11 cellular contexts compared by ENCODE assay signal in genomic region chr4:173517781-173518371, GRCh38. TPM values are rescaled to one million over a fixed set of nuclear protein-coding genes. Genes with fewer than 3 reads are reported as not detected.
DNase-seq lines count a peak whose midpoint lies in the region; ATAC-seq and TF ChIP-seq lines count a peak whose summit lies in the region.
"Had no signal": no experiment of that assay in that cellular context is flagged by ENCODE, and none has a peak within 500 bp of the region (broad histone marks: within the 10 kb centered on the region; RNA-seq: fewer than 3 reads in every experiment).

No MANE protein-coding gene starts in this region.

- H3F3A ChIP-seq in neural progenitor cell (ENCODE audit: low read depth) = peaks cover 31% of the 10 kb centered on the region

- H3K27me3 ChIP-seq in BE2C (no peaks in the 10 kb centered on the region), heart left ventricle (peaks cover 0 to 94% (median 5%) of the 10 kb centered on the region in 9 donors), neural progenitor cell (peaks cover 100% of the 10 kb centered on the region)

- H3K4me1 Mint-ChIP-seq in WTC11 = peaks cover 43% of the 10 kb centered on the region
- H3K4me1 Mint-ChIP-seq in neural progenitor cell = peaks cover 17% of the 10 kb centered on the region
- H3K4me1 Mint-ChIP-seq in activated CD8-positive, alpha-beta memory T cell treated with anti-CD3 and anti-CD28 coated beads, Interleukin-2, amount 10 ng/mL, durations not matched to agents 7 days and 5 days = peaks cover 6% of the 10 kb centered on the region
- H3K4me1 Mint-ChIP-seq: activated T-helper 17 cell treated with anti-CD3 and anti-CD28 coated beads, Interleukin-2, amount 50 U/mL, for 72 hours had no signal

- H3K9me3 Mint-ChIP-seq in WTC11 (no peaks in the 10 kb centered on the region), neural progenitor cell (peaks cover 10% of the 10 kb centered on the region)
- H3K9me3 Mint-ChIP-seq in activated CD8-positive, alpha-beta memory T cell treated with anti-CD3 and anti-CD28 coated beads, Interleukin-2, amount 10 ng/mL, durations not matched to agents 7 days and 5 days (ENCODE audit: low read depth) = no peaks in the 10 kb centered on the region
- H3K9me3 Mint-ChIP-seq: activated T-helper 17 cell treated with anti-CD3 and anti-CD28 coated beads, Interleukin-2, amount 50 U/mL, for 72 hours had no signal

- intact Hi-C loops in heart left ventricle (cut with DNase I) = no loop called here

- peak; percentile 69 for DNase-seq in BE2C
- DNase-seq in WTC11 (ENCODE audit: low spot score) = peak; percentile 72
- DNase-seq in heart left ventricle = peak; percentile 54 to 79 (median 72)
- DNase-seq in neural progenitor cell (ENCODE audit: low spot score) = peak; percentile 88
- DNase-seq in stimulated activated CD8-positive, alpha-beta memory T cell treated with anti-CD3 and anti-CD28 coated beads, Interleukin-4, amount 100 ng/mL, for 48 hours = no peak
- no peak for DNase-seq in activated CD8-positive, alpha-beta memory T cell treated with anti-CD3 and anti-CD28 coated beads, Interleukin-2, amount 10 ng/mL, durations not matched to agents 7 days and 5 days
- DNase-seq: NCI-H2171 had no signal

- H3K27ac ChIP-seq in heart left ventricle = peak overlapping the region; percentile 59 to 99 (median 94)
- H3K27ac ChIP-seq in neural progenitor cell = no peak overlapping the region

- WGBS in heart left ventricle, 4 donors = 13 to 21% (median 16%) methylated on average over 18 to 24 of the region's 24 CpGs

- H3K9ac ChIP-seq in neural progenitor cell = no peak overlapping the region

- POLR2A ChIA-PET in WTC11 (lab: Charles Lee) = interaction anchor here (1.0 to 1.6 kb wide), 3 partner anchors 9 to 12 kb away, joined by 5 to 7 read pairs (median 7); partner anchors contain the start of gene HAND2

- H3K27me3 Mint-ChIP-seq in WTC11 (ENCODE audit: low read depth) = peaks cover 100% of the 10 kb centered on the region
- H3K27me3 Mint-ChIP-seq in neural progenitor cell (ENCODE audit: insufficient read depth, low read depth) = peaks cover 97% of the 10 kb centered on the region
- H3K27me3 Mint-ChIP-seq in activated CD8-positive, alpha-beta memory T cell treated with anti-CD3 and anti-CD28 coated beads, Interleukin-2, amount 10 ng/mL, durations not matched to agents 7 days and 5 days = peaks cover 98% of the 10 kb centered on the region

- peak in 1 of 2 donors; percentile 34 for TF ChIP-seq POLR2A in heart left ventricle (IDR thresholded peaks at IDR 0.05)

- no peak overlapping the region for H3K27ac Mint-ChIP-seq in WTC11
- H3K27ac Mint-ChIP-seq in neural progenitor cell = no peak overlapping the region
- H3K27ac Mint-ChIP-seq in activated CD8-positive, alpha-beta memory T cell treated with anti-CD3 and anti-CD28 coated beads, Interleukin-2, amount 10 ng/mL, durations not matched to agents 7 days and 5 days = no peak overlapping the region
- H3K27ac Mint-ChIP-seq: activated T-helper 17 cell treated with anti-CD3 and anti-CD28 coated beads, Interleukin-2, amount 50 U/mL, for 72 hours had no signal

- no peak for TF ChIP-seq CTCF in BE2C (IDR thresholded peaks at IDR 0.05; ENCODE audit: low read depth, low read length)
- no peak for TF ChIP-seq CTCF in WTC11 (IDR thresholded peaks at IDR 0.05)
- TF ChIP-seq CTCF in heart left ventricle (IDR thresholded peaks at IDR 0.05) = no peak
- TF ChIP-seq CTCF in neural progenitor cell (IDR thresholded peaks at IDR 0.05) = no peak

- peak overlapping the region; percentile 70 for H3K4me2 ChIP-seq in neural progenitor cell

- H3K4me3 ChIP-seq in BE2C (ENCODE audit: low read depth, low read length) = peak overlapping the region; percentile 99
- peak overlapping the region; percentile 16 to 59 (median 49) for H3K4me3 ChIP-seq in heart left ventricle
- H3K4me3 ChIP-seq in neural progenitor cell = no peak overlapping the region

- H3K4me3 Mint-ChIP-seq in WTC11 (peak overlapping the region; percentile 65), neural progenitor cell (no peak overlapping the region)
- H3K4me3 Mint-ChIP-seq in activated CD8-positive, alpha-beta memory T cell treated with anti-CD3 and anti-CD28 coated beads, Interleukin-2, amount 10 ng/mL, durations not matched to agents 7 days and 5 days = no peak overlapping the region
- H3K4me3 Mint-ChIP-seq: activated T-helper 17 cell treated with anti-CD3 and anti-CD28 coated beads, Interleukin-2, amount 50 U/mL, for 72 hours had no signal

- H3K9me3 ChIP-seq in BE2C = no peaks in the 10 kb centered on the region
- no peaks in the 10 kb centered on the region for H3K9me3 ChIP-seq in heart left ventricle
- H3K9me3 ChIP-seq in neural progenitor cell (ENCODE audit: low read depth) = no peaks in the 10 kb centered on the region

- peaks cover 84% of the 10 kb centered on the region for H4K20me1 ChIP-seq in neural progenitor cell (ENCODE audit: low read depth)

- peaks cover 19% of the 10 kb centered on the region for H3K4me1 ChIP-seq in BE2C
- peaks cover 0 to 46% (median 19%) of the 10 kb centered on the region in 12 donors for H3K4me1 ChIP-seq in heart left ventricle
- peaks cover 28% of the 10 kb centered on the region for H3K4me1 ChIP-seq in neural progenitor cell

- H3K36me3 ChIP-seq in BE2C (peaks cover 4% of the 10 kb centered on the region), heart left ventricle (no peaks in the 10 kb centered on the region), neural progenitor cell (no peaks in the 10 kb centered on the region)

- H3K79me2 ChIP-seq in neural progenitor cell (ENCODE audit: low read depth) = no peaks in the 10 kb centered on the region

- no peak overlapping the region for H2AFZ ChIP-seq in neural progenitor cell (replicated peaks)

- ATAC-seq in WTC11 (peak; percentile 29), heart left ventricle (peak; percentile 19 to 45 (median 34)), GM21825 (IDR thresholded peaks at IDR 0.05; ENCODE audit: unreplicated experiment) (no peak), HG03442 (IDR thresholded peaks at IDR 0.05; ENCODE audit: unreplicated experiment) (no peak)
- no peak for ATAC-seq in activated CD8-positive, alpha-beta memory T cell treated with anti-CD3 and anti-CD28 coated beads, Interleukin-2, amount 10 ng/mL, durations not matched to agents 7 days and 5 days
- ATAC-seq: activated T-helper 17 cell treated with anti-CD3 and anti-CD28 coated beads, Interleukin-2, amount 50 U/mL, for 72 hours had no signal

- CTCF ChIA-PET in WTC11 (lab: Charles Lee) = interaction anchor here (0.9 to 1.9 kb wide), 8 partner anchors 9 to 235 kb away, joined by 3 to 9 read pairs (median 4); no protein-coding TSS in a partner anchor
- CTCF ChIA-PET in activated CD8-positive, alpha-beta memory T cell treated with anti-CD3 and anti-CD28 coated beads, Interleukin-2, amount 10 ng/mL, durations not matched to agents 7 days and 5 days (lab: Charles Lee) = interaction anchor here (1.1 kb wide), 1 partner anchor 24 kb away, joined by 3 read pairs; no protein-coding TSS in a partner anchor

- H3K36me3 Mint-ChIP-seq in WTC11 = peaks cover 7% of the 10 kb centered on the region; the same call in 1 of the 2 replicates
- no peaks in the 10 kb centered on the region for H3K36me3 Mint-ChIP-seq in neural progenitor cell
- peaks cover 6% of the 10 kb centered on the region for H3K36me3 Mint-ChIP-seq in activated CD8-positive, alpha-beta memory T cell treated with anti-CD3 and anti-CD28 coated beads, Interleukin-2, amount 10 ng/mL, durations not matched to agents 7 days and 5 days

TF ChIP-seq in WTC11, 78 proteins besides CTCF, POLR2A, EP300 and RAD21:
- 0 out of 2 replicates have a peak, but pooled peaks have one; percentile 45 for TF ChIP-seq ZNF263 (CRISPR knock-in tag; IDR thresholded peaks at IDR 0.05; ENCODE audit: low read depth)
- no peak for TF ChIP-seq SP1 (CRISPR knock-in tag; conservative IDR thresholded peaks at IDR 0.05)

RNA-seq across cellular contexts. Expression of gene HAND2, which starts 12.2 kb away (rescaled TPM):
- polyA plus RNA-seq in BE2C (2012; ENCODE audit: insufficient read depth, insufficient read length, low read depth) = 244 TPM
- 0.09 to 0.13 TPM in 2 of 3 replicates, not detected in the other for total RNA-seq in WTC11 (2021)
- 100 to 1,000 TPM in 8 of 9 donors, 10 to 100 TPM in 1; 89.3 to 188 (median 129) TPM for total RNA-seq in heart left ventricle
- 100 to 1,000 TPM in 1 of 2 donors, 10 to 100 TPM in 1; 72.8 to 105 TPM for polyA plus RNA-seq in heart left ventricle
- total RNA-seq in neural progenitor cell (ENCODE audit: low replicate concordance) = 0.09 TPM in 1 of 2 replicates, not detected in the other
- not detected for total RNA-seq in activated CD8-positive, alpha-beta memory T cell treated with anti-CD3 and anti-CD28 coated beads, Interleukin-2, amount 10 ng/mL, durations not matched to agents 7 days and 5 days
- total RNA-seq: activated T-helper 17 cell treated with anti-CD3 and anti-CD28 coated beads, Interleukin-2, amount 50 U/mL, for 72 hours; temporal lobe had no signal

Comparison
In these comparisons a context has a peak if more than half of its experiments do, and no peak if none do; other contexts are left out.
1. DNase-seq: peak in BE2C (single experiment), WTC11 (single experiment), heart left ventricle (5 of 5) and neural progenitor cell (single experiment); none in stimulated activated CD8-positive, alpha-beta memory T cell treated with anti-CD3 and anti-CD28 coated beads, Interleukin-4, amount 100 ng/mL, for 48 hours (single experiment) and activated CD8-positive, alpha-beta memory T cell treated with anti-CD3 and anti-CD28 coated beads, Interleukin-2, amount 10 ng/mL, durations not matched to agents 7 days and 5 days (single experiment).
2. ATAC-seq: peak in WTC11 (single experiment) and heart left ventricle (4 of 4); none in GM21825 (single experiment), activated CD8-positive, alpha-beta memory T cell treated with anti-CD3 and anti-CD28 coated beads, Interleukin-2, amount 10 ng/mL, durations not matched to agents 7 days and 5 days (single experiment) and HG03442 (single experiment).
3. RNA of gene HAND2, which starts 12.2 kb away (total RNA-seq): 89.3 to 188 TPM in heart left ventricle; 0.09 to 0.13 TPM in WTC11, 0.09 TPM in neural progenitor cell and not detected in activated CD8-positive, alpha-beta memory T cell treated with anti-CD3 and anti-CD28 coated beads, Interleukin-2, amount 10 ng/mL, durations not matched to agents 7 days and 5 days; every median in the first group is over 10 times any median in the second.